ENCODE assay signal across 8 cellular contexts in genomic region chr7:154744226-154744860, GRCh38.
DNase-seq lines count a peak whose midpoint lies in the region; ATAC-seq and TF ChIP-seq lines count a peak whose summit lies in the region.

No MANE protein-coding gene starts in this region.

- no peak overlapping the region for H3K27ac ChIP-seq in RWPE1

- peak; percentile 65 for DNase-seq in activated CD4-positive, alpha-beta T cell treated with anti-CD3 and anti-CD28 coated beads for 36 hours
- no peak for DNase-seq in activated CD4-positive, alpha-beta T cell treated with anti-CD3 and anti-CD28 coated beads, Interleukin-2, amount 50 U/mL, for 4 hours
- DNase-seq in RWPE1 (ENCODE audit: low spot score), result peak; percentile 23
- no peak for DNase-seq in fibroblast of pulmonary artery (ENCODE audit: low read depth)
- peak; percentile 73 for DNase-seq in retina
- no peak for DNase-seq in activated CD4-positive, CD25-positive, alpha-beta regulatory T cell treated with anti-CD3 and anti-CD28 coated beads, Interleukin-2, amount 50 U/mL, for 72 hours
- DNase-seq in DMS79 (lab: John Stamatoyannopoulos, UW), result no peak

- no peak overlapping the region for H3K4me3 ChIP-seq in fibroblast of pulmonary artery (replicated peaks; ENCODE audit: low read depth, low read length)

- no peak for ATAC-seq in activated CD4-positive, alpha-beta T cell treated with anti-CD3 and anti-CD28 coated beads for 36 hours
- peak; percentile 79 for ATAC-seq in HG03342 (IDR thresholded peaks at IDR 0.05; ENCODE audit: unreplicated experiment)

- H3K4me1 Mint-ChIP-seq in activated CD4-positive, alpha-beta T cell treated with anti-CD3 and anti-CD28 coated beads for 36 hours, result no peaks in the 10 kb centered on the region

- intact Hi-C loops in activated CD4-positive, alpha-beta T cell treated with anti-CD3 and anti-CD28 coated beads for 36 hours (cut with DNase I, micrococcal nuclease), result no loop called here

- no peak overlapping the region for H3K27ac Mint-ChIP-seq in activated CD4-positive, alpha-beta T cell treated with anti-CD3 and anti-CD28 coated beads for 36 hours

- no peak overlapping the region for H3K4me3 Mint-ChIP-seq in activated CD4-positive, alpha-beta T cell treated with anti-CD3 and anti-CD28 coated beads for 36 hours

- no peaks in the 10 kb centered on the region for H3K36me3 Mint-ChIP-seq in activated CD4-positive, alpha-beta T cell treated with anti-CD3 and anti-CD28 coated beads for 36 hours (ENCODE audit: low read depth)

- TF ChIP-seq CTCF in RWPE1 (conservative IDR thresholded peaks at IDR 0.05; ENCODE audit: low read depth) (peak; percentile 40), fibroblast of pulmonary artery (IDR thresholded peaks at IDR 0.05; ENCODE audit: low read length, missing control alignments) (peak; percentile 17)

- POLR2A ChIA-PET in activated CD4-positive, alpha-beta T cell treated with anti-CD3 and anti-CD28 coated beads for 36 hours (lab: Charles Lee), result no interaction called here
- POLR2A ChIA-PET in RWPE1 (lab: Yijun Ruan, JAX; ENCODE audit: low non-redundant PET), result no interaction called here

- no peaks in the 10 kb centered on the region for H3K9me3 Mint-ChIP-seq in activated CD4-positive, alpha-beta T cell treated with anti-CD3 and anti-CD28 coated beads for 36 hours (ENCODE audit: low read depth)

- H3K27me3 Mint-ChIP-seq in activated CD4-positive, alpha-beta T cell treated with anti-CD3 and anti-CD28 coated beads for 36 hours, result peaks cover 13% of the 10 kb centered on the region

- CTCF ChIA-PET in activated CD4-positive, alpha-beta T cell treated with anti-CD3 and anti-CD28 coated beads for 36 hours (lab: Charles Lee), result interaction anchor here (0.8 to 1.4 kb wide), 3 partner anchors 10 to 120 kb away, joined by 4 to 6 read pairs (median 5); no protein-coding TSS in a partner anchor
- CTCF ChIA-PET in RWPE1 (lab: Yijun Ruan, JAX), result interaction anchor here (0.5 to 1.4 kb wide), 7 partner anchors 15 to 967 kb away, joined by 3 to 5 read pairs (median 3); no protein-coding TSS in a partner anchor

Comparison
In these comparisons a context has a peak if more than half of its experiments do, and no peak if none do; other contexts are left out.
1. DNase-seq: peak in activated CD4-positive, alpha-beta T cell treated with anti-CD3 and anti-CD28 coated beads for 36 hours (single experiment), RWPE1 (single experiment) and retina (single experiment); none in activated CD4-positive, alpha-beta T cell treated with anti-CD3 and anti-CD28 coated beads, Interleukin-2, amount 50 U/mL, for 4 hours (0 of 2), fibroblast of pulmonary artery (single experiment), activated CD4-positive, CD25-positive, alpha-beta regulatory T cell treated with anti-CD3 and anti-CD28 coated beads, Interleukin-2, amount 50 U/mL, for 72 hours (single experiment) and DMS79 (single experiment).